9 cellular contexts compared by ENCODE assay signal in the genomic region with DNA sequence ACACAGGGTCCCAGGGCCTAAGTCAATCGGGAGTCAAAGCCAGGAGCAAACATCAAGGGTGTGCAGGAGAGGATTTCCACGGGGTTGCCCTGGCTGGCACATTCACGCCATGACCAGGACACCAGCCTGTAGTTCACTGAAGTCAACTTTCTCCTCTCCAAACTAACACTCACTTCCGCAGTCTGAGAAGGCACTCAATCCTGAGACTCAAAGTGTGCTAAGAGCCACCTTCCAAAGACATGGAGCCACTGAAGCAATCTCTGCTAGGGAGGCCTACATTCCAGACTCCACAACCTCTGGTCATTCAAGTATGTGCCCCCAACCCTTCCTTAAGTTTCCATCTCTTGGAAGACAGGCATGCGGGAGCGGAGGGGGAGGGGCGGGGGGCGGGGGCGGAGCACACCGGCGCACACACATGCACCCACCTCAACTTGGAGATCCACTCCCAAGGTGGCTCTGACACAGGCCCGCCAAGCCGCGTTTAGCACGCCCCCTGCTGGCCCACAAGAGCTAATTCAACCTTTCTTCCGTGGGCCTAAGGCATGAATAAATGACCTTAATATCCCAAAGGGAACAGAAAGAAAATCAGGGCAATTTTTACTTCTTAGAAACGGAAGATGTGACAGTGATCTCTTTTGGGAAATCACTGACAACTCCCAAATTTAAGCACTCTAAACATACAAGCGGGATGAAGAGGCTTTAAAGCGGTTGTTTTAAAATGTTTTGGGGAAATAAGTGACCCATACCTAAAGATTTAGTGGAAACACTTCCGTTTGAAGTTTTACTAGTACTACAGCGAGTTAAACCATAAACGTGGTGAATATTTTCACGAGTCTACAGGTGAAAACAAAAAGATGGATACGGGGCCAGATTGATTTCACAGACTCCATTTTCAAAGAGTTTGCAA. TPM values are rescaled to one million over a fixed set of nuclear protein-coding genes. Genes with fewer than 3 reads are reported as not detected.
DNase-seq lines count a peak whose midpoint lies in the region; ATAC-seq, FAIRE-seq and TF ChIP-seq lines count a peak whose summit lies in the region.
"Had no signal": no experiment of that assay in that cellular context is flagged by ENCODE, and none has a peak within 500 bp of the region (broad histone marks: within the 10 kb centered on the region; RNA-seq: fewer than 3 reads in every experiment).

No MANE protein-coding gene starts in this region.

- H3K79me2 ChIP-seq in GM12878 (ENCODE audit: control insufficient read depth, insufficient read depth, low read length) = no peaks in the 10 kb centered on the region

- DNase-seq in NCI-H1436 (lab: John Stamatoyannopoulos, UW) = peak; percentile 33
- peak; percentile 11 to 65 (median 38) for DNase-seq in T-helper 2 cell
- peak; percentile 11 for DNase-seq in GM12878 (ENCODE audit: low read depth, low spot score)
- peak; percentile 41 to 52 (median 47) for DNase-seq in immature natural killer cell
- DNase-seq in stimulated activated CD4-positive, alpha-beta T cell treated with anti-CD3 and anti-CD28 coated beads, Interleukin-2, amount 100 ng/mL, for 4 hours (ENCODE audit: low read depth) = peak; percentile 24
- no peak for DNase-seq in NCI-H187 treated with DMSO at 0.1 percent for 48 hours (lab: John Stamatoyannopoulos, UW)

- no peaks in the 10 kb centered on the region for H3K9me3 ChIP-seq in GM12878 (replicated peaks; ENCODE audit: control insufficient read depth, insufficient read depth, low read length)

- no peaks in the 10 kb centered on the region for H3K9me3 Mint-ChIP-seq in immature natural killer cell

- peak; percentile 92 for TF ChIP-seq RAD21 in GM12878 (IDR thresholded peaks at IDR 0.05; ENCODE audit: insufficient read depth, low read depth, low read length)

- TF ChIP-seq CTCF in GM12875 (IDR thresholded peaks at IDR 0.05; ENCODE audit: borderline replicate concordance, insufficient read depth, low read depth, low read length) (peak; percentile 79), GM12878 (IDR thresholded peaks at IDR 0.05 in 2 of 3, conservative IDR thresholded peaks at IDR 0.05 in 1 of 3; ENCODE audit: control insufficient read depth in 2 of 3, extremely low read depth in 1 of 3, insufficient read depth in 1 of 3, low read depth in 3 of 3, low read length in 3 of 3) (peak; percentile 79 to 88 (median 84))

- no peaks in the 10 kb centered on the region for H3K4me1 ChIP-seq in GM12878 (ENCODE audit: control insufficient read depth, insufficient read depth, low read length)

- H3K27ac Mint-ChIP-seq in immature natural killer cell = peak overlapping the region in 1 of 6 donors; percentile 45

- POLR2A ChIA-PET in GM12878 (lab: Charles Lee) = no interaction called here

- no peak overlapping the region for H3K9ac ChIP-seq in GM12878 (ENCODE audit: control insufficient read depth, insufficient read depth, low read length)

- ATAC-seq in GM12878 (peak; percentile 83), HG03442 (IDR thresholded peaks at IDR 0.05; ENCODE audit: unreplicated experiment) (no peak)

- 22% methylated on average over 19 of the region's 24 CpGs for WGBS in GM12878 (ENCODE audit: insufficient coverage, insufficient replicate concordance, low lambda C conversion rate, missing lambda C conversion rate)

- peak overlapping the region in 4 of 5 donors; percentile 49 to 77 (median 55) for H3K4me3 Mint-ChIP-seq in immature natural killer cell

- no peaks in the 10 kb centered on the region for H3K36me3 Mint-ChIP-seq in immature natural killer cell

- H2AFZ ChIP-seq in GM12878 (ENCODE audit: control insufficient read depth, low read depth, low read length) = no peak overlapping the region

- in situ Hi-C loops in GM12878 (cut with MboI) = loop anchor here (5.0 kb wide), 1 partner anchor 210 kb away; no protein-coding TSS in a partner anchor

- no peak for FAIRE-seq in GM12878 (lab: Jason Lieb, UNC)
- FAIRE-seq: endometrium had no signal

- RAD21 ChIA-PET in GM12878 (lab: Charles Lee; ENCODE audit: unreplicated experiment) = interaction anchor here (0.7 to 1.0 kb wide), 2 partner anchors 10 to 377 kb away, joined by 4 read pairs; no protein-coding TSS in a partner anchor

- SMC1A ChIA-PET in GM12878 (lab: Charles Lee; ENCODE audit: uncharacterized antibody, unreplicated experiment) = no interaction called here

- H3K27me3 Mint-ChIP-seq in immature natural killer cell (ENCODE audit: low read depth in 3 of 3) = peaks cover 6 to 17% (median 15%) of the 10 kb centered on the region in 3 donors

- H3K36me3 ChIP-seq in GM12878 (ENCODE audit: control insufficient read depth in 2 of 2, insufficient read depth in 2 of 2, low read length in 1 of 2) = no peaks in the 10 kb centered on the region

- TF ChIP-seq POLR2A in GM12878 (IDR thresholded peaks at IDR 0.05; ENCODE audit: low read depth, low read length) = no peak

- H3K27ac ChIP-seq in GM12878 (ENCODE audit: control insufficient read depth, insufficient read depth) = no peak overlapping the region

- BruUV-seq in GM12878 (replicated peaks; lab: Mats Ljungman, UMichigan) = no TSS peak

- no peak for TF ChIP-seq EP300 in GM12878 (IDR thresholded peaks at IDR 0.05; ENCODE audit: borderline replicate concordance in 1 of 2, control insufficient read depth in 1 of 2, low read depth in 2 of 2, low read length in 2 of 2)

- H3K4me2 ChIP-seq in GM12878 (ENCODE audit: control insufficient read depth, insufficient read depth) = no peak overlapping the region

- peaks cover 13 to 22% of the 10 kb centered on the region in 2 donors for H3K4me1 Mint-ChIP-seq in immature natural killer cell

- H3K4me3 ChIP-seq in GM12875 (ENCODE audit: low read depth, low read length) = no peak overlapping the region
- H3K4me3 ChIP-seq in GM12878 = no peak overlapping the region

- CTCF ChIA-PET in GM12878 (lab: Yijun Ruan, JAX) = interaction anchor here (0.9 to 1.5 kb wide), 4 partner anchors 10 to 215 kb away, joined by 3 to 7 read pairs (median 3); no protein-coding TSS in a partner anchor

- intact Hi-C loops in GM12878 (cut with micrococcal nuclease; ENCODE audit: unreplicated experiment) = loop anchor here (2.0 to 5.0 kb wide), 2 partner anchors 65 to 219 kb away; no protein-coding TSS in a partner anchor

- H3K27me3 ChIP-seq in GM12878 (replicated peaks in 1 of 2; ENCODE audit: control insufficient read depth in 2 of 2, insufficient read depth in 2 of 2, low read length in 1 of 2) = peaks cover 0 to 6% of the 10 kb centered on the region in 2 experiments; a peak in 2 of 4 replicates

- H4K20me1 ChIP-seq in GM12878 (ENCODE audit: control insufficient read depth, insufficient read depth) = no peaks in the 10 kb centered on the region

TF ChIP-seq in GM12878, 131 proteins besides CTCF, POLR2A, EP300 and RAD21:
- peak; percentile 83 for TF ChIP-seq SMC3 (IDR thresholded peaks at IDR 0.05; ENCODE audit: borderline replicate concordance, low read length)
- TF ChIP-seq POU2F2 (IDR thresholded peaks at IDR 0.05; ENCODE audit: borderline replicate concordance, low read depth, low read length) = peak; percentile 43; the same call in 1 of the 3 replicates
- no peak for TF ChIP-seq MXI1 (IDR thresholded peaks at IDR 0.05; ENCODE audit: low read depth, low read length)

RNA-seq across cellular contexts. Expression of gene OTUD7A, which starts 2.7 kb away (rescaled TPM):
- 0.12 and 0.38 TPM in 2 replicates for total RNA-seq in GM12878 (2013; cell fraction: nucleolus; rRNA removed)
- 0.06 and 0.16 TPM in 2 replicates for total RNA-seq in GM12878 (2014; rRNA removed)
- total RNA-seq in GM12878 (2014; rRNA removed; fragmentation: Illumina TruSeq; extraction: Trizol) = 0.05 and 0.09 TPM in 2 replicates
- 0.26 and 0.32 TPM in 2 replicates for total RNA-seq in GM12878 (2021)
- 0.03 TPM for polyA plus RNA-seq in GM12878 (2011; ENCODE audit: low read depth)
- polyA plus RNA-seq in GM12878 (2011; rRNA removed) = 0.04 and 0.07 TPM in 2 replicates
- 0.04 and 0.10 TPM in 2 replicates for polyA plus RNA-seq in GM12878 (2011; cell fraction: cytosol; rRNA removed)
- 0.19 and 0.24 TPM in 2 replicates for polyA plus RNA-seq in GM12878 (2011; cell fraction: nucleus; rRNA removed)
- polyA plus RNA-seq in GM12878 (2012) = 0.08 TPM in 2 replicates
- 0.03 TPM in 1 of 2 replicates, not detected in the other for polyA plus RNA-seq in GM12878 (2014; fragmentation: Illumina TruSeq; extraction: Trizol)
- under 1 TPM in 1 of 2 experiments, not detected in 1; 0.02 TPM for polyA plus RNA-seq in GM12878 (2014; fragmentation: Nextera tagmentation; extraction: Ambion mirVana)
- polyA plus RNA-seq in GM12878 (2014; rRNA removed) = 0.03 and 0.05 TPM in 2 replicates
- polyA plus RNA-seq in GM12878 (2016; fragmentation: Nextera tagmentation; extraction: Ambion mirVana) = not detected
- polyA minus RNA-seq in GM12878 (2011; rRNA and poly(A)+ RNA removed) = 0.29 and 0.31 TPM in 2 replicates
- polyA minus RNA-seq in GM12878 (2011; cell fraction: cytosol; rRNA and poly(A)+ RNA removed) = 3.5 TPM in 1 of 2 replicates, not detected in the other
- 0.12 and 0.38 TPM in 2 replicates for polyA minus RNA-seq in GM12878 (2011; cell fraction: nucleus; rRNA and poly(A)+ RNA removed)
- polyA plus RNA-seq in immature natural killer cell = under 1 TPM; 0.08 to 0.29 (median 0.19) TPM
